8 cellular contexts compared by ENCODE assay signal in the genomic region with DNA sequence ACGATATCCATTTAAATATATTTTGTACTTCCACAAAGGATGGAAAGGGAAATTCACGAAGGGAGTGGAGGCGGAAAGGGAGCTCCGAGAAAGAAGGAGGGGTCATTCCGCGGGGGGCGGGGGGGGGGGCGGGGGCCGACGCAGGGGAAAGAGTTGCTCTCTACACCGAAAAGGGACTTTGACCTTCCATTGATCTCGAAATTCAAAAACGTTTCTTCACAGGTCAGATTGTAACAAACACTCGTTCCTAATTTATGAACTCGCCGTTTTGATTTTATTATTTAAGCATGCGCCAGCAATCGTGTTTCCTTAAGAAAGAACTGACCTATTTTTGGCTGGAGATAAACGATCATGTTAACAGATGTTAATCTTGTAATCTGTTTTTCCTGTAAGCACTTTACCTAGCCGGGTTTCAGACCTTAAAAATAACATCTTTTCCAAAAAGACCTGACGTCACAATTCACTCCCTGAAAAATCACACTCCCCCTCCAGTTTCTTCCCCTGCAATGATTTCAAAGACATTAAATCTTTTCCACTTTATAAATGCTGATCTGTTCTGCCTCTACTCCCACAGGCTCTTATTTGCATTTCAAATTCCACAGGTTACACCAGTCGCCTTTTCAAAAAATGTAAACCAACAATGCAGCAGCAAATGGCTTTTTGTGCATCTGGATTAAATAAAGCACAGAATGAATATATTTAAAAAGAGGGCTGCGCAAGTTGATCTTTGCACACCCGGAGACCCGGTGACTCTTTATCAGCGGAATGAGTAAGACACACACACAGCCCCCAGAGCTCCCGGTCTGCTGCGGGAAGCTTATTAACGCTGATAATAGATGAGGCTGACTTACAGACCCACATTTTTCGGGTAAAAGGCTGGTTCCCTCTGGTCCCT. TPM values are rescaled to one million over a fixed set of nuclear protein-coding genes. Genes with fewer than 3 reads are reported as not detected.
DNase-seq lines count a peak whose midpoint lies in the region; ATAC-seq and TF ChIP-seq lines count a peak whose summit lies in the region.

No MANE protein-coding gene starts in this region.

- H3K27me3 ChIP-seq in parathyroid adenoma (ENCODE audit: control insufficient read depth, insufficient read depth, low read length) = no peaks in the 10 kb centered on the region

- peaks cover 33% of the 10 kb centered on the region for H3K27me3 Mint-ChIP-seq in glutamatergic neuron (ENCODE audit: unreplicated experiment)

- peak overlapping the region; percentile 92 for H3K4me3 Mint-ChIP-seq in glutamatergic neuron (ENCODE audit: unreplicated experiment)

- H3K4me3 ChIP-seq in parathyroid adenoma (ENCODE audit: low read depth, low read length) = peak overlapping the region; percentile 64

- no peaks in the 10 kb centered on the region for H3K36me3 ChIP-seq in parathyroid adenoma (ENCODE audit: control insufficient read depth, insufficient read depth, low read length)

- peak; percentile 6 for ATAC-seq in HG02884 (IDR thresholded peaks at IDR 0.05; ENCODE audit: unreplicated experiment)

- peak overlapping the region; percentile 83 for H3K27ac ChIP-seq in parathyroid adenoma

- peak overlapping the region; percentile 94 for H3K27ac Mint-ChIP-seq in glutamatergic neuron (ENCODE audit: unreplicated experiment)

- peaks cover 37% of the 10 kb centered on the region for H3K9me3 Mint-ChIP-seq in glutamatergic neuron (ENCODE audit: unreplicated experiment)

- peaks cover 7% of the 10 kb centered on the region for H3K79me2 ChIP-seq in parathyroid adenoma

- peaks cover 10% of the 10 kb centered on the region for H3K4me1 ChIP-seq in parathyroid adenoma

- TF ChIP-seq CTCF in glutamatergic neuron (IDR thresholded peaks at IDR 0.05; ENCODE audit: partially characterized antibody, unreplicated experiment) (no peak), parathyroid adenoma (IDR thresholded peaks at IDR 0.05) (no peak)

- no peak overlapping the region for H3K9ac ChIP-seq in parathyroid adenoma

- H3K4me2 ChIP-seq in parathyroid adenoma (ENCODE audit: low read length) = peak overlapping the region; percentile 71

- no peaks in the 10 kb centered on the region for H3K9me3 ChIP-seq in parathyroid adenoma (ENCODE audit: control insufficient read depth, low read length)

- H3K36me3 Mint-ChIP-seq in glutamatergic neuron (ENCODE audit: unreplicated experiment) = no peaks in the 10 kb centered on the region

- peak; percentile 37 for DNase-seq in stimulated activated CD4-positive, alpha-beta T cell treated with anti-CD3 and anti-CD28 coated beads, Interleukin-15, amount 100 ng/mL, for 24 hours
- no peak for DNase-seq in stimulated activated CD4-positive, alpha-beta T cell treated with anti-CD3 and anti-CD28 coated beads, Interleukin-4, amount 100 ng/mL, for 24 hours
- peak; percentile 81 for DNase-seq in NCI-H510A treated with DMSO at 0.1 percent for 48 hours (lab: John Stamatoyannopoulos, UW)
- peak; percentile 14 for DNase-seq in activated naive CD4-positive, alpha-beta T cell treated with Interleukin-2 at 50 U/mL for 16 hours
- DNase-seq in glutamatergic neuron = no peak
- DNase-seq in effector CD4-positive, alpha-beta T cell = no peak

- peak overlapping the region; percentile 74 for H2AFZ ChIP-seq in parathyroid adenoma

- peaks cover 18% of the 10 kb centered on the region for H3K4me1 Mint-ChIP-seq in glutamatergic neuron (ENCODE audit: low read depth, unreplicated experiment)

RNA-seq across cellular contexts. Expression of a gene that starts 1.6 kb away (rescaled TPM):
- 192 TPM for total RNA-seq in glutamatergic neuron (ENCODE audit: unreplicated experiment)

Comparison
In these comparisons a context has a peak if more than half of its experiments do, and no peak if none do; other contexts are left out.
1. DNase-seq: peak in stimulated activated CD4-positive, alpha-beta T cell treated with anti-CD3 and anti-CD28 coated beads, Interleukin-15, amount 100 ng/mL, for 24 hours (single experiment), NCI-H510A treated with DMSO at 0.1 percent for 48 hours (single experiment) and activated naive CD4-positive, alpha-beta T cell treated with Interleukin-2 at 50 U/mL for 16 hours (single experiment); none in stimulated activated CD4-positive, alpha-beta T cell treated with anti-CD3 and anti-CD28 coated beads, Interleukin-4, amount 100 ng/mL, for 24 hours (single experiment), glutamatergic neuron (single experiment) and effector CD4-positive, alpha-beta T cell (single experiment).